Comparison of ENCODE assay signal across 24 cellular contexts in genomic region chr3:52833202-52833601, GRCh38. TPM values are rescaled to one million over a fixed set of nuclear protein-coding genes. Genes with fewer than 3 reads are reported as not detected.
"Had no signal": no experiment of that assay in that cellular context is flagged by ENCODE, and none has a peak within 500 bp of the region (broad histone marks: within the 10 kb centered on the region; RNA-seq: fewer than 3 reads in every experiment).

No MANE protein-coding gene starts in this region.

- ATAC-seq: activated CD8-positive, alpha-beta T cell treated with anti-CD3 and anti-CD28 coated beads, Interleukin-2, amount 10 ng/mL, durations not matched to agents 7 days and 5 days; T-helper 17 cell; WTC11 had no signal

- DNase-seq: activated CD4-positive, alpha-beta T cell treated with anti-CD3 and anti-CD28 coated beads for 48 hours; activated CD4-positive, alpha-beta T cell treated with anti-CD3 and anti-CD28 coated beads, Interleukin-2, amount 50 U/mL, for 4 hours; activated CD4-positive, CD25-positive, alpha-beta regulatory T cell treated with anti-CD3 and anti-CD28 coated beads, Interleukin-2, amount 50 U/mL, for 72 hours; activated CD8-positive, alpha-beta memory T cell treated with anti-CD3 and anti-CD28 coated beads, Interleukin-2, amount 50 U/mL, for 48 hours; activated CD8-positive, alpha-beta T cell treated with anti-CD3 and anti-CD28 coated beads, Interleukin-2, amount 10 ng/mL, durations not matched to agents 7 days and 5 days; activated effector memory CD4-positive, alpha-beta T cell treated with Interleukin-2 at 50 U/mL for 16 hours; activated naive CD4-positive, alpha-beta T cell; activated T-cell treated with anti-CD3 and anti-CD28 coated beads, Interleukin-2, amount 50 U/mL, for 1 hour; amniotic stem cell; IMR-90; Kasumi-1; KBM-7; NCI-H1105 treated with DMSO at 0.1 percent for 48 hours; NCI-H1436 treated with DMSO at 0.1 percent for 48 hours; NCI-H187; NCI-H2081; NCI-H524; PC-3; SIG-M5; T-helper 17 cell; T-helper 9 cell had no signal

RNA-seq across cellular contexts. Expression of gene MUSTN1, which starts 1.6 kb away (rescaled TPM):
- total RNA-seq: astrocyte, IMR-90 had no signal

RNA-seq across cellular contexts. Expression of gene ITIH3, which starts 38.6 kb away (rescaled TPM):
- total RNA-seq: activated CD8-positive, alpha-beta T cell treated with anti-CD3 and anti-CD28 coated beads, Interleukin-2, amount 10 ng/mL, durations not matched to agents 7 days and 5 days; activated T-helper 1 cell treated with anti-CD3 and anti-CD28 coated beads, Interleukin-12 subunit alpha, Interleukin-12 subunit beta, Interleukin-2, Interleukin-4 antibody, amounts not matched to agents 30 ng/mL and 10 ng/mL and 1 ng/mL, durations not matched to agents 14 hours and 24 hours and 36 hours; PC-3; T-helper 17 cell had no signal

RNA-seq across cellular contexts. Expression of gene ITIH1, which starts 55.8 kb away (rescaled TPM):
- total RNA-seq: activated CD8-positive, alpha-beta T cell treated with anti-CD3 and anti-CD28 coated beads, Interleukin-2, amount 10 ng/mL, durations not matched to agents 7 days and 5 days; activated T-helper 1 cell treated with anti-CD3 and anti-CD28 coated beads, Interleukin-12 subunit alpha, Interleukin-12 subunit beta, Interleukin-2, Interleukin-4 antibody, amounts not matched to agents 30 ng/mL and 10 ng/mL and 1 ng/mL, durations not matched to agents 14 hours and 24 hours and 36 hours; astrocyte; IMR-90; PC-3; T-helper 17 cell had no signal
